1 cellular context compared by ENCODE assay signal in the genomic region with DNA sequence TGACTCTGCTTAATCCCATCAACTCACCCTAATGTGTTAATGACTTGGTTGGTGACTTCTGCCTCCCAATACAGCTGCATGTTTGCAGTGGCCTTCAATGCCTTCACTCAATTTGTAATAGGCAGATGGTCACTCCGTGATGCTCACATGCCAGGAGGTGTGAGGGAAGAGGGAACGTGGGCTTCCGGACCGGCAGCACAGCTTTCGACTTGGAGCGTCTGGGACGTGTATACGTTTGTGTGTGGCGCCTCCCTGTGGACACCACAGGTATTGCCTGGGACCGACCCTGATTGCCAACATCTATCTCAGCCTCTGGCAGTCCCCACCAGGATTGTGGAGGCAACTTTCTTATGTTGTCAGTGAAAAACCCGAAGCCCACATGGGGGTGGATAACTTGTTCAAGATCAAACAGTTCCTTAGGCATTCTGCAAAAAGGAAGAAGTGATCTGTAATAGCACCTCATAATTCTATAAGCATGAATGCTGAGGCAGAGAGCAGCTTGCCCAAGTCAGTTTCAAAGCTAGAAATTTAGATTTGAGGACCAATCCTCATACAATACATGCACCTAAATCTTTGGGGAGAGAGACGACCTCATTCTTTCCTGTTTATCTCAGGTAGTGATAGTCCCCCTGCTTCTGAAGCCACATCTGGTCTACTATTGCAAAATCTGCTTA.
TF ChIP-seq lines count a peak whose summit lies in the region.

No MANE protein-coding gene starts in this region.

TF ChIP-seq in H1, 55 proteins besides CTCF, POLR2A, EP300 and RAD21 (continued from another document):
- TF ChIP-seq CHD2 (IDR thresholded peaks at IDR 0.05; ENCODE audit: low read length), result no peak
- TF ChIP-seq ATF2 (IDR thresholded peaks at IDR 0.05; ENCODE audit: low read length), result no peak
- TF ChIP-seq POLR2AphosphoS5 (IDR thresholded peaks at IDR 0.05; ENCODE audit: low read depth, low read length), result no peak
- no peak for TF ChIP-seq HDAC2 (IDR thresholded peaks at IDR 0.05; ENCODE audit: borderline replicate concordance in 1 of 2, low read depth in 2 of 2, low read length in 2 of 2)
- TF ChIP-seq SP2 (IDR thresholded peaks at IDR 0.05; ENCODE audit: low read length), result no peak
- no peak for TF ChIP-seq SAP30 (IDR thresholded peaks at IDR 0.05; ENCODE audit: insufficient read depth, insufficient replicate concordance, low read length)
- TF ChIP-seq SP1 (IDR thresholded peaks at IDR 0.05; ENCODE audit: low read depth, low read length), result no peak
- no peak for TF ChIP-seq BACH1 (IDR thresholded peaks at IDR 0.05; ENCODE audit: low read length)
- TF ChIP-seq RXRA (IDR thresholded peaks at IDR 0.05; ENCODE audit: insufficient read depth, low read depth, low read length), result no peak
- TF ChIP-seq NRF1 (IDR thresholded peaks at IDR 0.05; ENCODE audit: low read depth, low read length), result no peak
- no peak for TF ChIP-seq SP4 (IDR thresholded peaks at IDR 0.05; ENCODE audit: low read length)
- TF ChIP-seq USF2 (IDR thresholded peaks at IDR 0.05; ENCODE audit: low read length), result no peak
- peak; percentile 96 for TF ChIP-seq E2F6 (IDR thresholded peaks at IDR 0.05)
- no peak for TF ChIP-seq KDM5A (IDR thresholded peaks at IDR 0.05; ENCODE audit: low read length)
- no peak for TF ChIP-seq KDM4A (IDR thresholded peaks at IDR 0.05; ENCODE audit: low read depth, low read length, severe bottlenecking)
